Comparison of ENCODE assay signal across 9 cellular contexts in genomic region chr7:728602-729001, GRCh38. TPM values are rescaled to one million over a fixed set of nuclear protein-coding genes. Genes with fewer than 3 reads are reported as not detected.
DNase-seq lines count a peak whose midpoint lies in the region; TF ChIP-seq lines count a peak whose summit lies in the region.
"Had no signal": no experiment of that assay in that cellular context is flagged by ENCODE, and none has a peak within 500 bp of the region (broad histone marks: within the 10 kb centered on the region; RNA-seq: fewer than 3 reads in every experiment).

No MANE protein-coding gene starts in this region.

- peak overlapping the region in 3 of 8 donors; percentile 26 to 58 (median 34) for H3K27ac Mint-ChIP-seq in CD8-positive, alpha-beta memory T cell
- no peak overlapping the region for H3K27ac Mint-ChIP-seq in chondrocyte (ENCODE audit: unreplicated experiment)

- no peak overlapping the region for H2BK12ac ChIP-seq in trophoblast cell (ENCODE audit: low read length)

- peaks cover 0 to 2% (median 0%) of the 10 kb centered on the region in 5 donors for H3K9me3 Mint-ChIP-seq in CD8-positive, alpha-beta memory T cell
- H3K9me3 Mint-ChIP-seq in chondrocyte (ENCODE audit: low read depth): peaks cover 2% of the 10 kb centered on the region

- no peak for DNase-seq in CD8-positive, alpha-beta memory T cell
- DNase-seq in chondrocyte (ENCODE audit: low spot score) (peak; percentile 67), trophoblast cell (no peak), HUDEP-2 (lab: John Stamatoyannopoulos, UW; ENCODE audit: unreplicated experiment in 76 of 76) (no peak), NCI-H2227 (lab: John Stamatoyannopoulos, UW; ENCODE audit: unreplicated experiment) (no peak), brain microvascular endothelial cell (no peak)
- DNase-seq: kidney glomerular epithelial cell, NCI-H524 had no signal

- no peaks in the 10 kb centered on the region for H3F3A ChIP-seq in Loucy (ENCODE audit: low read depth)

- CTCF ChIA-PET in CD8-positive, alpha-beta memory T cell (lab: Charles Lee): no interaction called here

- H3K4me3 Mint-ChIP-seq in CD8-positive, alpha-beta memory T cell: peak overlapping the region; percentile 71 to 93 (median 84)
- H3K4me3 Mint-ChIP-seq in chondrocyte (ENCODE audit: unreplicated experiment): peak overlapping the region; percentile 79

- TF ChIP-seq CTCF in Loucy (conservative IDR thresholded peaks at IDR 0.05; ENCODE audit: low read length): no peak
- TF ChIP-seq CTCF in chondrocyte (IDR thresholded peaks at IDR 0.05): no peak
- no peak for TF ChIP-seq CTCF in brain microvascular endothelial cell (IDR thresholded peaks at IDR 0.05; ENCODE audit: low read depth, low read length, missing control alignments)

- H3K27me3 Mint-ChIP-seq in CD8-positive, alpha-beta memory T cell: no peaks in the 10 kb centered on the region
- H3K27me3 Mint-ChIP-seq in chondrocyte (ENCODE audit: low read depth): no peaks in the 10 kb centered on the region

- H3K18ac ChIP-seq in trophoblast cell (ENCODE audit: low read length): no peak overlapping the region

- H3K4me2 ChIP-seq in Loucy (ENCODE audit: low read depth, low read length, poor library complexity, severe bottlenecking): peak overlapping the region; percentile 89
- H3K4me2 ChIP-seq in trophoblast cell (ENCODE audit: low read length): no peak overlapping the region

- H3K23ac ChIP-seq in trophoblast cell (ENCODE audit: low read length): no peak overlapping the region

- no peak overlapping the region for H2AFZ ChIP-seq in Loucy (ENCODE audit: low read length)
- H2AFZ ChIP-seq in trophoblast cell (ENCODE audit: insufficient read depth, low read length, poor library complexity): no peak overlapping the region

- H2BK5ac ChIP-seq in trophoblast cell (ENCODE audit: low read depth, low read length, poor library complexity): no peak overlapping the region

- H3K9me2 ChIP-seq in Loucy (replicated peaks; ENCODE audit: low read depth, low read length): no peaks in the 10 kb centered on the region

- H3K9me3 ChIP-seq in CD8-positive, alpha-beta memory T cell (ENCODE audit: low read length): no peaks in the 10 kb centered on the region
- H3K9me3 ChIP-seq in Loucy (ENCODE audit: insufficient read depth, low read depth, low read length): no peaks in the 10 kb centered on the region
- H3K9me3 ChIP-seq in trophoblast cell (ENCODE audit: insufficient read depth, low read depth, low read length): peaks cover 4% of the 10 kb centered on the region

- H3K27ac ChIP-seq in CD8-positive, alpha-beta memory T cell (ENCODE audit: low read depth, low read length): no peak overlapping the region
- no peak overlapping the region for H3K27ac ChIP-seq in trophoblast cell (ENCODE audit: low read depth, low read length)
- no peak overlapping the region for H3K27ac ChIP-seq in brain microvascular endothelial cell

- in situ Hi-C loops in brain microvascular endothelial cell (cut with HindIII; ENCODE audit: low pct_ligation_motif_present, low sequenced_read_pairs): no loop called here

- peaks cover 17 to 36% (median 29%) of the 10 kb centered on the region in 3 donors for H3K4me1 Mint-ChIP-seq in CD8-positive, alpha-beta memory T cell
- peaks cover 46% of the 10 kb centered on the region for H3K4me1 Mint-ChIP-seq in chondrocyte (ENCODE audit: low read depth)

- no peak overlapping the region for H4K8ac ChIP-seq in trophoblast cell (ENCODE audit: low read depth, low read length)

- H3K4ac ChIP-seq in trophoblast cell (ENCODE audit: low read depth, low read length): no peak overlapping the region

- peaks cover 13 to 34% (median 18%) of the 10 kb centered on the region in 3 donors for H3K36me3 Mint-ChIP-seq in CD8-positive, alpha-beta memory T cell
- H3K36me3 Mint-ChIP-seq in chondrocyte (ENCODE audit: low read depth): peaks cover 8% of the 10 kb centered on the region

- no peak overlapping the region for H4K12ac ChIP-seq in trophoblast cell (ENCODE audit: low read depth, low read length)

- H3K79me1 ChIP-seq in trophoblast cell (ENCODE audit: low read length): peaks cover 2% of the 10 kb centered on the region

- no peaks in the 10 kb centered on the region for H4K20me1 ChIP-seq in Loucy (ENCODE audit: insufficient read depth, low read length, poor library complexity, severe bottlenecking)

- peaks cover 8% of the 10 kb centered on the region for H3K4me1 ChIP-seq in CD8-positive, alpha-beta memory T cell (ENCODE audit: insufficient read depth, low read length)
- H3K4me1 ChIP-seq in Loucy (ENCODE audit: insufficient read depth, low read length, poor library complexity, severe bottlenecking) (peaks cover 21% of the 10 kb centered on the region), trophoblast cell (ENCODE audit: control insufficient read depth in 1 of 2, insufficient read depth in 2 of 2, low read length in 2 of 2) (peaks cover 3 to 12% of the 10 kb centered on the region in 2 experiments)

- no peak overlapping the region for H3K14ac ChIP-seq in trophoblast cell (ENCODE audit: low read length)

- H3K36me3 ChIP-seq in CD8-positive, alpha-beta memory T cell (ENCODE audit: insufficient read depth, low read length): no peaks in the 10 kb centered on the region
- H3K36me3 ChIP-seq in Loucy (ENCODE audit: insufficient read depth, low read length) (no peaks in the 10 kb centered on the region; the same call in 1 of the 2 replicates), trophoblast cell (ENCODE audit: control insufficient read depth in 1 of 2, insufficient read depth in 2 of 2, low read length in 2 of 2) (peaks cover 21% of the 10 kb centered on the region in 2 experiments), brain microvascular endothelial cell (replicated peaks) (no peaks in the 10 kb centered on the region)

- no peak overlapping the region for H2BK120ac ChIP-seq in trophoblast cell (ENCODE audit: insufficient read depth, low read length, poor library complexity)

- H3K79me2 ChIP-seq in Loucy (ENCODE audit: insufficient read depth, low read length): peaks cover 31% of the 10 kb centered on the region
- H3K79me2 ChIP-seq in trophoblast cell (ENCODE audit: control insufficient read depth, insufficient read depth, low read length, poor library complexity): peaks cover 4% of the 10 kb centered on the region

- no peak overlapping the region for H3K4me3 ChIP-seq in CD8-positive, alpha-beta memory T cell (ENCODE audit: low read length)
- H3K4me3 ChIP-seq in Loucy (ENCODE audit: low read length, poor library complexity, severe bottlenecking) (peak overlapping the region; percentile 95), trophoblast cell (ENCODE audit: low read depth, low read length) (peak overlapping the region; percentile 20), brain microvascular endothelial cell (ENCODE audit: low read depth, low read length) (no peak overlapping the region)

- H3K9ac ChIP-seq in Loucy (ENCODE audit: low read depth, low read length, poor library complexity, severe bottlenecking): peak overlapping the region; percentile 66
- no peak overlapping the region for H3K9ac ChIP-seq in trophoblast cell (ENCODE audit: low read length)

- no peaks in the 10 kb centered on the region for H3K27me3 ChIP-seq in CD8-positive, alpha-beta memory T cell (ENCODE audit: insufficient read depth, low read length, poor library complexity, severe bottlenecking)
- H3K27me3 ChIP-seq in Loucy (ENCODE audit: insufficient read depth, low read length, poor library complexity, severe bottlenecking): no peaks in the 10 kb centered on the region
- no peaks in the 10 kb centered on the region for H3K27me3 ChIP-seq in trophoblast cell (ENCODE audit: insufficient read depth, low read length)
- H3K27me3 ChIP-seq in brain microvascular endothelial cell (replicated peaks): no peaks in the 10 kb centered on the region

- POLR2A ChIA-PET in CD8-positive, alpha-beta memory T cell (lab: Charles Lee): interaction anchor here (0.6 kb wide), 1 partner anchor 265 kb away, joined by 5 read pairs; no protein-coding TSS in a partner anchor

- H4K91ac ChIP-seq in trophoblast cell (ENCODE audit: low read depth, low read length): no peak overlapping the region

- no CpG with 5 or more reads among the region's 9 CpGs for WGBS in trophoblast cell (ENCODE audit: extremely low coverage, insufficient coverage, insufficient read length)

- H2AK5ac ChIP-seq in trophoblast cell (ENCODE audit: low read length): no peak overlapping the region

RNA-seq across cellular contexts. Expression of gene PRKAR1B, which starts 1.5 kb away (rescaled TPM):
- 10 to 100 TPM; 28.3 to 32.4 TPM for total RNA-seq in CD8-positive, alpha-beta memory T cell
- polyA plus RNA-seq in CD8-positive, alpha-beta memory T cell: 8.1 TPM
- total RNA-seq in chondrocyte: 7.7 to 8.6 TPM (median 7.9 TPM) in 3 replicates
- 2.6 and 3.4 TPM in 2 replicates for polyA plus RNA-seq in trophoblast cell (2013)

RNA-seq across cellular contexts. Expression of gene DNAAF5, which starts 2.1 kb away (rescaled TPM):
- total RNA-seq in CD8-positive, alpha-beta memory T cell: 10 to 100 TPM; 47.3 to 48.0 TPM
- polyA plus RNA-seq in CD8-positive, alpha-beta memory T cell: 4.4 TPM
- total RNA-seq in chondrocyte: 15.3 to 23.2 TPM (median 16.6 TPM) in 3 replicates
- 13.5 and 13.7 TPM in 2 replicates for polyA plus RNA-seq in trophoblast cell (2013)

Comparison
In these comparisons a context has a peak if more than half of its experiments do, and no peak if none do; other contexts are left out.
1. H3K4me3 ChIP-seq: peak in Loucy (single experiment) and trophoblast cell (single experiment); none in CD8-positive, alpha-beta memory T cell (single experiment) and brain microvascular endothelial cell (single experiment).